39 cellular contexts compared by ENCODE assay signal in the genomic region with DNA sequence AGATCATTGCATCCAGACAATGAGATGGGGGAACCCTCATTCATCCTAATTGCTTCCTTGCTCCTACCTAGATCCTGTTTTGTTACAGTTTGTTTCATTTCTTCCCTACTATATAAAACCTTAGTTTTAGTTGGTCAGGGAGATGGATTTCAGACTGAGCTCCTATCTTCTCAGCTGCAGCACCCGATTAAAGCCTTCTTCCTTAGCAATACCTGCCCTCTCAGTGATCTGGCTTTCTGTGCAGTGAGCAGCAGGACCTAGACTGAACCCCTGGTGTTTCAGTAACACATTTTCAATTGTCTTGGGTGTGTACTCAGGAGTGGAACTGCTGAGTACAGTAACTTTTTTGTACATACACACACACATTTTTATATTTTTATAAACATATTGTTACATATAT.
"Had no signal": no experiment of that assay in that cellular context is flagged by ENCODE, and none has a peak within 500 bp of the region (broad histone marks: within the 10 kb centered on the region; RNA-seq: fewer than 3 reads in every experiment).

No MANE protein-coding gene starts in this region.

- H3K36me3 Mint-ChIP-seq: activated naive CD4-positive, alpha-beta T cell treated with anti-CD3 and anti-CD28 coated beads, Interleukin-2, amount 10 ng/mL, durations not matched to agents 7 days and 5 days; activated naive CD8-positive, alpha-beta T cell treated with anti-CD3 and anti-CD28 coated beads, Interleukin-2, amount 10 ng/mL, durations not matched to agents 7 days and 5 days had no signal

- ATAC-seq: activated naive CD4-positive, alpha-beta T cell treated with anti-CD3 and anti-CD28 coated beads, Interleukin-2, amount 50 U/mL, for 72 hours; activated naive CD8-positive, alpha-beta T cell treated with anti-CD3 and anti-CD28 coated beads, Interleukin-2, amount 50 U/mL, for 24 hours; activated T-cell treated with anti-CD3 and anti-CD28 coated beads, Interleukin-2, amount 50 U/mL, for 4 hours; activated T-cell treated with anti-CD3 and anti-CD28 coated beads, Interleukin-2, amount 50 U/mL, for 72 hours; activated T-helper 17 cell treated with anti-CD3 and anti-CD28 coated beads, Interleukin-2, amount 50 U/mL, for 72 hours; body of pancreas had no signal

- DNase-seq: activated effector memory CD4-positive, alpha-beta T cell treated with anti-CD3 and anti-CD28 coated beads, Interleukin-2, amount 50 U/mL, for 16 hours; activated effector memory CD4-positive, alpha-beta T cell treated with Interleukin-2 at 50 U/mL for 16 hours; activated gamma-delta T cell; activated gamma-delta T cell treated with Interleukin-2 at 50 U/mL for 16 hours; activated naive CD4-positive, alpha-beta T cell; activated naive CD4-positive, alpha-beta T cell treated with anti-CD3 and anti-CD28 coated beads for 36 hours; activated naive CD4-positive, alpha-beta T cell treated with anti-CD3 and anti-CD28 coated beads, Interleukin-2, amount 10 ng/mL, durations not matched to agents 7 days and 5 days; activated naive CD4-positive, alpha-beta T cell treated with anti-CD3 and anti-CD28 coated beads, Interleukin-2, amount 50 U/mL, for 16 hours; activated naive CD4-positive, alpha-beta T cell treated with Interleukin-2 at 50 U/mL for 16 hours; activated naive CD8-positive, alpha-beta T cell treated with anti-CD3 and anti-CD28 coated beads for 36 hours; activated naive CD8-positive, alpha-beta T cell treated with anti-CD3 and anti-CD28 coated beads, Interleukin-2, amount 10 ng/mL, durations not matched to agents 7 days and 5 days; activated naive CD8-positive, alpha-beta T cell treated with anti-CD3 and anti-CD28 coated beads, Interleukin-2, amount 50 U/mL, for 24 hours; activated T-cell treated with anti-CD3 and anti-CD28 coated beads, Interleukin-2, amount 50 U/mL, for 24 hours; activated T-cell treated with anti-CD3 and anti-CD28 coated beads, Interleukin-2, amount 50 U/mL, for 4 hours; activated T-cell treated with anti-CD3 and anti-CD28 coated beads, Interleukin-2, amount 50 U/mL, for 48 hours; activated T-cell treated with anti-CD3 and anti-CD28 coated beads, Interleukin-2, amount 50 U/mL, for 72 hours; adrenal gland; amniotic stem cell; amygdala; anterior cingulate cortex; aorta; body of pancreas; brain microvascular endothelial cell; caudate nucleus; central memory CD4-positive, alpha-beta T cell; cerebellar nuclear complex had no signal

- H3K27ac Mint-ChIP-seq: activated naive CD4-positive, alpha-beta T cell treated with anti-CD3 and anti-CD28 coated beads for 36 hours; activated naive CD4-positive, alpha-beta T cell treated with anti-CD3 and anti-CD28 coated beads, Interleukin-2, amount 10 ng/mL, durations not matched to agents 7 days and 5 days; activated naive CD4-positive, alpha-beta T cell treated with anti-CD3 and anti-CD28 coated beads, Interleukin-2, amount 50 U/mL, for 24 hours; activated naive CD4-positive, alpha-beta T cell treated with anti-CD3 and anti-CD28 coated beads, Interleukin-2, amount 50 U/mL, for 72 hours; activated naive CD8-positive, alpha-beta T cell; activated naive CD8-positive, alpha-beta T cell treated with anti-CD3 and anti-CD28 coated beads for 36 hours; activated naive CD8-positive, alpha-beta T cell treated with anti-CD3 and anti-CD28 coated beads, Interleukin-2, amount 10 ng/mL, durations not matched to agents 7 days and 5 days; activated naive CD8-positive, alpha-beta T cell treated with anti-CD3 and anti-CD28 coated beads, Interleukin-2, amount 50 U/mL, for 24 hours; activated T-cell treated with anti-CD3 and anti-CD28 coated beads, Interleukin-2, amount 50 U/mL, for 24 hours; activated T-cell treated with anti-CD3 and anti-CD28 coated beads, Interleukin-2, amount 50 U/mL, for 72 hours; activated T-helper 1 cell treated with anti-CD3 and anti-CD28 coated beads, Interleukin-12 subunit alpha, Interleukin-12 subunit beta, Interleukin-2, Interleukin-4 antibody, amounts not matched to agents 30 ng/mL and 10 ng/mL and 1 ng/mL, durations not matched to agents 14 hours and 24 hours and 36 hours; activated T-helper 17 cell treated with anti-CD3 and anti-CD28 coated beads, Interleukin-2, amount 50 U/mL, for 72 hours; activated T-helper 2 cell treated with anti-CD3 and anti-CD28 coated beads, Interferon-gamma antibody, Interleukin-2, Interleukin-4, amounts not matched to agents 10 μg/mL and 5 μg/mL and 100 μg/mL, durations not matched to agents 14 hours and 24 hours and 36 hours; brain had no signal

- H3K27ac ChIP-seq: adrenal gland, ascending aorta, body of pancreas, brain microvascular endothelial cell, breast epithelium, cardiac muscle cell had no signal

- FAIRE-seq: astrocyte, bronchial epithelial cell had no signal

- H3K4me3 ChIP-seq: adrenal gland, ascending aorta, body of pancreas, breast epithelium, cardiac muscle cell had no signal

- H3K4me1 ChIP-seq: breast epithelium had no signal

- H3K27me3 ChIP-seq: adrenal gland, ascending aorta, body of pancreas, brain microvascular endothelial cell, breast epithelium, cardiac muscle cell had no signal

- H3K36me3 ChIP-seq: adrenal gland, ascending aorta, breast epithelium, cardiac muscle cell had no signal

- H3K4me1 Mint-ChIP-seq: activated naive CD4-positive, alpha-beta T cell treated with anti-CD3 and anti-CD28 coated beads, Interleukin-2, amount 10 ng/mL, durations not matched to agents 7 days and 5 days; activated naive CD4-positive, alpha-beta T cell treated with anti-CD3 and anti-CD28 coated beads, Interleukin-2, amount 50 U/mL, for 24 hours; activated naive CD8-positive, alpha-beta T cell treated with anti-CD3 and anti-CD28 coated beads for 36 hours; activated naive CD8-positive, alpha-beta T cell treated with anti-CD3 and anti-CD28 coated beads, Interleukin-2, amount 10 ng/mL, durations not matched to agents 7 days and 5 days; activated naive CD8-positive, alpha-beta T cell treated with anti-CD3 and anti-CD28 coated beads, Interleukin-2, amount 50 U/mL, for 24 hours; activated T-helper 17 cell treated with anti-CD3 and anti-CD28 coated beads, Interleukin-2, amount 50 U/mL, for 72 hours; brain; central memory CD8-positive, alpha-beta T cell had no signal

- H3K27me3 Mint-ChIP-seq: activated naive CD4-positive, alpha-beta T cell treated with anti-CD3 and anti-CD28 coated beads, Interleukin-2, amount 10 ng/mL, durations not matched to agents 7 days and 5 days; activated naive CD4-positive, alpha-beta T cell treated with anti-CD3 and anti-CD28 coated beads, Interleukin-2, amount 50 U/mL, for 24 hours; activated naive CD8-positive, alpha-beta T cell treated with anti-CD3 and anti-CD28 coated beads for 36 hours; activated naive CD8-positive, alpha-beta T cell treated with anti-CD3 and anti-CD28 coated beads, Interleukin-2, amount 10 ng/mL, durations not matched to agents 7 days and 5 days; activated naive CD8-positive, alpha-beta T cell treated with anti-CD3 and anti-CD28 coated beads, Interleukin-2, amount 50 U/mL, for 24 hours; activated T-cell treated with anti-CD3 and anti-CD28 coated beads, Interleukin-2, amount 50 U/mL, for 24 hours; activated T-helper 17 cell treated with anti-CD3 and anti-CD28 coated beads, Interleukin-2, amount 50 U/mL, for 72 hours; brain; central memory CD8-positive, alpha-beta T cell had no signal

- H3K4me3 Mint-ChIP-seq: activated naive CD4-positive, alpha-beta T cell treated with anti-CD3 and anti-CD28 coated beads for 36 hours; activated naive CD4-positive, alpha-beta T cell treated with anti-CD3 and anti-CD28 coated beads, Interleukin-2, amount 10 ng/mL, durations not matched to agents 7 days and 5 days; activated naive CD4-positive, alpha-beta T cell treated with anti-CD3 and anti-CD28 coated beads, Interleukin-2, amount 50 U/mL, for 24 hours; activated naive CD8-positive, alpha-beta T cell; activated naive CD8-positive, alpha-beta T cell treated with anti-CD3 and anti-CD28 coated beads for 36 hours; activated naive CD8-positive, alpha-beta T cell treated with anti-CD3 and anti-CD28 coated beads, Interleukin-2, amount 10 ng/mL, durations not matched to agents 7 days and 5 days; activated naive CD8-positive, alpha-beta T cell treated with anti-CD3 and anti-CD28 coated beads, Interleukin-2, amount 50 U/mL, for 24 hours; activated T-cell treated with anti-CD3 and anti-CD28 coated beads, Interleukin-2, amount 50 U/mL, for 24 hours; activated T-cell treated with anti-CD3 and anti-CD28 coated beads, Interleukin-2, amount 50 U/mL, for 4 hours; activated T-cell treated with anti-CD3 and anti-CD28 coated beads, Interleukin-2, amount 50 U/mL, for 72 hours; activated T-helper 1 cell treated with anti-CD3 and anti-CD28 coated beads, Interleukin-12 subunit alpha, Interleukin-12 subunit beta, Interleukin-2, Interleukin-4 antibody, amounts not matched to agents 30 ng/mL and 10 ng/mL and 1 ng/mL, durations not matched to agents 14 hours and 24 hours and 36 hours; activated T-helper 17 cell treated with anti-CD3 and anti-CD28 coated beads, Interleukin-2, amount 50 U/mL, for 72 hours; brain; central memory CD8-positive, alpha-beta T cell had no signal
